Comparison of ENCODE assay signal across 14 cellular contexts in the genomic region with DNA sequence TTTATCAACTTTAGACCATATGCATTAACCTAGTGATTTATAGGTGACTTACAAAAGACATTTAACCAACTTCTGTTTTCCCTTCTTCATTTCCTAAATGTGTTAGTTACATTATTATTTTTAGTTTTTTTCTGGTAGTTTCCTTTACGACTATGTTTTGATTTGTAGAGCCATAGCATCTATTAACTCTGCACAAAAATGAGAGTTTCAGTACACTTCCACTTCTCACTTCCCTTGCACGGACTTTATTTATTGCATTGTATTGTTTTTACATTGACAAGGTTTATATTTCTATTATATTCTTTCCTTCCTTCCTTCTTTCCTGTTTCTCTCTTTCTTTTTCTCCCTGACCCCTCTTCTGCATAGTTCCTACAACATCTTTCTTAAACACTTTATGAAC.
"Had no signal": no experiment of that assay in that cellular context is flagged by ENCODE, and none has a peak within 500 bp of the region (broad histone marks: within the 10 kb centered on the region; RNA-seq: fewer than 3 reads in every experiment).

No MANE protein-coding gene starts in this region.

- H3K4me3 ChIP-seq: hepatocyte, lung, neural progenitor cell, pancreas, stomach, thoracic aorta had no signal

- H3K36me3 ChIP-seq: neural progenitor cell, pancreas, thoracic aorta had no signal

- H3K4me1 Mint-ChIP-seq: neural progenitor cell had no signal

- H3K27ac ChIP-seq: hepatocyte, neural progenitor cell, pancreas, stomach, thoracic aorta had no signal

- H3K9me3 ChIP-seq: pancreas, stomach, thoracic aorta had no signal

- H3K9ac ChIP-seq: neural progenitor cell had no signal

- H3K4me3 Mint-ChIP-seq: activated CD4-positive, alpha-beta T cell treated with anti-CD3 and anti-CD28 coated beads, Interleukin-2, amount 10 ng/mL, durations not matched to agents 24 days and 14 days; neural progenitor cell had no signal

- DNase-seq: activated CD4-positive, alpha-beta T cell treated with anti-CD3 and anti-CD28 coated beads, Interleukin-2, amount 10 ng/mL, durations not matched to agents 24 days and 14 days; activated CD4-positive, CD25-positive, alpha-beta regulatory T cell; activated CD8-positive, alpha-beta memory T cell treated with anti-CD3 and anti-CD28 coated beads for 24 hours; activated gamma-delta T cell treated with Interleukin-2 at 50 U/mL for 16 hours; aorta; islet precursor cell; pancreas; stomach had no signal

- ATAC-seq: esophagus mucosa, pancreas, sciatic nerve had no signal

- H3K27me3 Mint-ChIP-seq: activated CD4-positive, alpha-beta T cell treated with anti-CD3 and anti-CD28 coated beads, Interleukin-2, amount 10 ng/mL, durations not matched to agents 24 days and 14 days had no signal

- H3K27ac Mint-ChIP-seq: activated CD4-positive, alpha-beta T cell treated with anti-CD3 and anti-CD28 coated beads, Interleukin-2, amount 10 ng/mL, durations not matched to agents 24 days and 14 days; neural progenitor cell had no signal

- H3K9me3 Mint-ChIP-seq: activated CD4-positive, alpha-beta T cell treated with anti-CD3 and anti-CD28 coated beads, Interleukin-2, amount 10 ng/mL, durations not matched to agents 24 days and 14 days had no signal
